In genomic region chr1:205813755-205814058, GRCh38 we compare ENCODE assay signal across 8 cellular contexts. TPM values are rescaled to one million over a fixed set of nuclear protein-coding genes. Genes with fewer than 3 reads are reported as not detected.
DNase-seq lines count a peak whose midpoint lies in the region; ATAC-seq, FAIRE-seq and TF ChIP-seq lines count a peak whose summit lies in the region.

No MANE protein-coding gene starts in this region.

- in situ Hi-C loops in astrocyte of the spinal cord (cut with HindIII; ENCODE audit: low sequenced_read_pairs), result no loop called here
- in situ Hi-C loops in transverse colon (cut with MboI; ENCODE audit: low pct_ligation_motif_present in 1 of 4, low pct_unique_long_range_greater_than_20kb in 1 of 4, low sequenced_read_pairs in 3 of 4), result no loop called here

- no peak for TF ChIP-seq POLR2A in A549 (IDR thresholded peaks at IDR 0.05; ENCODE audit: low read length)
- no peak for TF ChIP-seq POLR2A in transverse colon (IDR thresholded peaks at IDR 0.05)

- WGBS in A549 (ENCODE audit: missing lambda C conversion rate), result 16% methylated on average over 14 of the region's 14 CpGs
- 3 to 6% methylated on average over 14 of the region's 14 CpGs for WGBS in lung, 2 donors
- WGBS in transverse colon (ENCODE audit: low coverage in 1 of 2), 2 donors, result 4% methylated on average over 14 of the region's 14 CpGs; no CpG with 5 or more reads in 1 of the 2 donors

- CTCF ChIA-PET in A549 (lab: Yijun Ruan, JAX), result interaction anchor here (0.9 to 11.5 kb wide), 3 partner anchors 19 to 164 kb away, joined by 3 to 120 read pairs (median 7); no protein-coding TSS in a partner anchor

- no peaks in the 10 kb centered on the region for H3K9me3 ChIP-seq in A549
- no peaks in the 10 kb centered on the region for H3K9me3 ChIP-seq in lung (ENCODE audit: control insufficient read depth in 2 of 2, insufficient read depth in 1 of 2, low read length in 1 of 2)
- no peaks in the 10 kb centered on the region for H3K9me3 ChIP-seq in transverse colon

- H3K4me1 ChIP-seq in A549 (peaks cover 19% of the 10 kb centered on the region), lung (ENCODE audit: control insufficient read depth in 2 of 2, insufficient read depth in 2 of 2, low read length in 2 of 2) (peaks cover 11 to 14% of the 10 kb centered on the region in 2 donors), transverse colon (peaks cover 16 to 35% (median 20%) of the 10 kb centered on the region in 4 donors)

- DNase-seq in A549 (ENCODE audit: low read depth in 1 of 2, low spot score in 1 of 2), result peak in 1 of 2 experiments; percentile 64
- DNase-seq in HS-5 (ENCODE audit: low read depth), result peak; percentile 22
- peak; percentile 61 for DNase-seq in astrocyte of the spinal cord (ENCODE audit: low read depth, low spot score)
- DNase-seq in lung (ENCODE audit: low spot score), result no peak
- no peak for DNase-seq in transverse colon
- no peak for DNase-seq in mucosa of gallbladder (ENCODE audit: low spot score)

- peak overlapping the region; percentile 93 for H3K4me2 ChIP-seq in A549

- peak overlapping the region; percentile 81 to 98 for H3K27ac ChIP-seq in A549
- peak overlapping the region; percentile 91 to 96 for H3K27ac ChIP-seq in lung (ENCODE audit: low read depth in 1 of 2, low read length in 1 of 2)
- H3K27ac ChIP-seq in transverse colon, result peak overlapping the region; percentile 82 to 92 (median 86)

- intact Hi-C loops in transverse colon (cut with DNase I; ENCODE audit: low total_unique reads), result no loop called here

- peak in 1 of 2 experiments; percentile 68; a peak in 4 of 6 replicates for ATAC-seq in A549
- ATAC-seq in lung (ENCODE audit: insufficient read depth, low FRiP score), result no peak
- no peak for ATAC-seq in GM21576 (IDR thresholded peaks at IDR 0.05; ENCODE audit: unreplicated experiment)
- no peak for ATAC-seq in GM21526 (IDR thresholded peaks at IDR 0.05; ENCODE audit: low FRiP score, unreplicated experiment)

- H3K27me3 ChIP-seq in lung (ENCODE audit: control insufficient read depth, insufficient read depth) (no peaks in the 10 kb centered on the region), transverse colon (no peaks in the 10 kb centered on the region)

- no peak for TF ChIP-seq RAD21 in A549 (conservative IDR thresholded peaks at IDR 0.05 in 1 of 2, IDR thresholded peaks at IDR 0.05 in 1 of 2)

- no peak for TF ChIP-seq EP300 in A549 (IDR thresholded peaks at IDR 0.05)
- TF ChIP-seq EP300 in transverse colon (IDR thresholded peaks at IDR 0.05; ENCODE audit: low read depth), result no peak

- H3K36me3 ChIP-seq in lung (ENCODE audit: control insufficient read depth in 2 of 2, insufficient read depth in 2 of 2, low read length in 2 of 2) (peaks cover 1 to 5% of the 10 kb centered on the region in 2 donors), transverse colon (no peaks in the 10 kb centered on the region)

- POLR2A ChIA-PET in A549 (lab: Yijun Ruan, JAX), result no interaction called here

- H3K4me3 ChIP-seq in A549 (peak overlapping the region; percentile 76), astrocyte of the spinal cord (ENCODE audit: low read depth, low read length) (peak overlapping the region; percentile 72), lung (peak overlapping the region; percentile 77), transverse colon (peak overlapping the region; percentile 67 to 96 (median 89))

- TF ChIP-seq CTCF in A549 (IDR thresholded peaks at IDR 0.05) (no peak), astrocyte of the spinal cord (IDR thresholded peaks at IDR 0.05; ENCODE audit: low read depth, low read length) (no peak), lung (IDR thresholded peaks at IDR 0.05; ENCODE audit: control extremely low read depth, extremely low read depth) (no peak), transverse colon (IDR thresholded peaks at IDR 0.05) (no peak)

- no peak for FAIRE-seq in A549 (lab: Jason Lieb, UNC)

TF ChIP-seq in A549, 52 proteins besides CTCF, POLR2A, EP300 and RAD21:
- TF ChIP-seq NFE2L2 (conservative IDR thresholded peaks at IDR 0.05; ENCODE audit: low read length) (no peak), MAX (IDR thresholded peaks at IDR 0.05) (no peak), FOSB (CRISPR knock-in tag; IDR thresholded peaks at IDR 0.05) (no peak), RFX5 (IDR thresholded peaks at IDR 0.05) (no peak), RCOR1 (IDR thresholded peaks at IDR 0.05; ENCODE audit: low read depth, low read length) (no peak), HES2 (IDR thresholded peaks at IDR 0.05) (no peak), GATA3 (IDR thresholded peaks at IDR 0.05; ENCODE audit: borderline replicate concordance) (no peak), RARB (CRISPR knock-in tag; IDR thresholded peaks at IDR 0.05) (no peak), HOXB5 (CRISPR knock-in tag; IDR thresholded peaks at IDR 0.05) (no peak), KDM5A (IDR thresholded peaks at IDR 0.05) (no peak)

RNA-seq across cellular contexts. Expression of gene SLC41A1, which starts 0.7 kb away (rescaled TPM):
- polyA plus RNA-seq in A549 (2011; rRNA removed) (23.5 and 26.0 TPM in 2 replicates), A549 (2017; fragmentation: RNase III; extraction: RNeasy Plus Mini Kit Qiagen cat#74134 plus additional on column Dnase treatment) (25.6 to 26.4 TPM (median 26.1 TPM) in 3 replicates), lung (10 to 100 TPM; 11.8 to 19.3 TPM)
- polyA plus RNA-seq in A549 (2012; cell fraction: cytosol; rRNA removed), result 15.8 and 19.9 TPM in 2 replicates
- polyA plus RNA-seq in A549 (2012; cell fraction: nucleus; rRNA removed), result 17.8 and 21.6 TPM in 2 replicates
- polyA minus RNA-seq in A549 (2011; rRNA and poly(A)+ RNA removed), result 13.3 and 14.4 TPM in 2 replicates
- total RNA-seq in lung (10 to 100 TPM; 25.5 to 26.9 TPM), transverse colon (1 to 10 TPM; 5.1 to 7.0 (median 5.6) TPM), mucosa of gallbladder (40.5 TPM)

RNA-seq across cellular contexts. Expression of gene PM20D1, which starts 36.2 kb away (rescaled TPM):
- polyA plus RNA-seq in A549 (2011; rRNA removed) (not detected in 2 replicates), A549 (2017; fragmentation: RNase III; extraction: RNeasy Plus Mini Kit Qiagen cat#74134 plus additional on column Dnase treatment) (not detected in 3 replicates), lung (under 1 TPM in 1 of 2 donors, not detected in 1; 0.06 TPM)
- polyA plus RNA-seq in A549 (2012; cell fraction: cytosol; rRNA removed), result not detected in 2 replicates
- polyA plus RNA-seq in A549 (2012; cell fraction: nucleus; rRNA removed), result not detected in 2 replicates
- polyA minus RNA-seq in A549 (2011; rRNA and poly(A)+ RNA removed), result not detected in 2 replicates
- total RNA-seq in lung (under 1 TPM; 0.28 to 0.48 TPM), transverse colon (not detected), mucosa of gallbladder (0.26 TPM)

RNA-seq across cellular contexts. Expression of gene RAB29, which starts 38.4 kb away (rescaled TPM):
- polyA plus RNA-seq in A549 (2011; rRNA removed), result 9.8 and 13.2 TPM in 2 replicates
- polyA plus RNA-seq in A549 (2012; cell fraction: cytosol; rRNA removed), result 5.3 and 6.8 TPM in 2 replicates
- polyA plus RNA-seq in A549 (2012; cell fraction: nucleus; rRNA removed), result 3.8 and 5.1 TPM in 2 replicates
- 12.9 to 17.9 TPM (median 14.8 TPM) in 3 replicates for polyA plus RNA-seq in A549 (2017; fragmentation: RNase III; extraction: RNeasy Plus Mini Kit Qiagen cat#74134 plus additional on column Dnase treatment)
- 5.8 and 6.9 TPM in 2 replicates for polyA minus RNA-seq in A549 (2011; rRNA and poly(A)+ RNA removed)
- 10 to 100 TPM; 11.4 to 19.5 TPM for total RNA-seq in lung
- polyA plus RNA-seq in lung, result 10 to 100 TPM in 1 of 2 donors, 1 to 10 TPM in 1; 8.7 to 20.0 TPM
- total RNA-seq in transverse colon, result 10 to 100 TPM in 2 of 4 donors, 1 to 10 TPM in 2; 1.1 to 13.9 (median 10.2) TPM
- 30.1 TPM for total RNA-seq in mucosa of gallbladder

Comparison
In these comparisons a context has a peak if more than half of its experiments do, and no peak if none do; other contexts are left out.
1. DNase-seq: peak in HS-5 (single experiment) and astrocyte of the spinal cord (single experiment); none in lung (single experiment), transverse colon (single experiment) and mucosa of gallbladder (single experiment).
2. Peak in every context shown above with its lines, with median percentiles within 50 percentile points of each other: H3K27ac ChIP-seq and H3K4me3 ChIP-seq.